Comparison of ENCODE assay signal across 8 cellular contexts in genomic region chr4:99447079-99447478, GRCh38. TPM values are rescaled to one million over a fixed set of nuclear protein-coding genes. Genes with fewer than 3 reads are reported as not detected.
DNase-seq lines count a peak whose midpoint lies in the region; ATAC-seq lines count a peak whose summit lies in the region.

No MANE protein-coding gene starts in this region.

- H3K36me3 Mint-ChIP-seq in activated CD4-positive, alpha-beta memory T cell treated with anti-CD3 and anti-CD28 coated beads for 36 hours = no peaks in the 10 kb centered on the region
- no peaks in the 10 kb centered on the region for H3K36me3 Mint-ChIP-seq in activated CD4-positive, alpha-beta memory T cell treated with anti-CD3 and anti-CD28 coated beads, Interleukin-2, amount 10 ng/mL, durations not matched to agents 7 days and 5 days (ENCODE audit: low read depth)

- DNase-seq in activated CD4-positive, alpha-beta memory T cell treated with anti-CD3 and anti-CD28 coated beads for 36 hours = peak; percentile 12
- DNase-seq in activated CD4-positive, alpha-beta memory T cell treated with anti-CD3 and anti-CD28 coated beads, Interleukin-2, amount 10 ng/mL, durations not matched to agents 7 days and 5 days = no peak
- DNase-seq in RKO (ENCODE audit: low spot score) (peak; percentile 18), iris pigment epithelial cell (ENCODE audit: low read depth) (peak; percentile 72), posterior cingulate gyrus (no peak), NCI-H226 (no peak), DMS 273 (lab: John Stamatoyannopoulos, UW; ENCODE audit: unreplicated experiment) (no peak)

- H3K27me3 Mint-ChIP-seq in activated CD4-positive, alpha-beta memory T cell treated with anti-CD3 and anti-CD28 coated beads for 36 hours = peaks cover 2% of the 10 kb centered on the region
- peaks cover 32% of the 10 kb centered on the region for H3K27me3 Mint-ChIP-seq in activated CD4-positive, alpha-beta memory T cell treated with anti-CD3 and anti-CD28 coated beads, Interleukin-2, amount 10 ng/mL, durations not matched to agents 7 days and 5 days

- no peak overlapping the region for H3K4me3 Mint-ChIP-seq in activated CD4-positive, alpha-beta memory T cell treated with anti-CD3 and anti-CD28 coated beads for 36 hours
- no peak overlapping the region for H3K4me3 Mint-ChIP-seq in activated CD4-positive, alpha-beta memory T cell treated with anti-CD3 and anti-CD28 coated beads, Interleukin-2, amount 10 ng/mL, durations not matched to agents 7 days and 5 days

- H3K27ac Mint-ChIP-seq in activated CD4-positive, alpha-beta memory T cell treated with anti-CD3 and anti-CD28 coated beads for 36 hours = no peak overlapping the region
- H3K27ac Mint-ChIP-seq in activated CD4-positive, alpha-beta memory T cell treated with anti-CD3 and anti-CD28 coated beads, Interleukin-2, amount 10 ng/mL, durations not matched to agents 7 days and 5 days = no peak overlapping the region

- peak; percentile 95 for ATAC-seq in HG02938 (IDR thresholded peaks at IDR 0.05; ENCODE audit: unreplicated experiment)

- intact Hi-C loops in activated CD4-positive, alpha-beta memory T cell treated with anti-CD3 and anti-CD28 coated beads for 36 hours (cut with micrococcal nuclease) = no loop called here
- intact Hi-C loops in posterior cingulate gyrus (cut with DNase I) = no loop called here

- CTCF ChIA-PET in activated CD4-positive, alpha-beta memory T cell treated with anti-CD3 and anti-CD28 coated beads for 36 hours (lab: Charles Lee) = no interaction called here
- CTCF ChIA-PET in activated CD4-positive, alpha-beta memory T cell treated with anti-CD3 and anti-CD28 coated beads, Interleukin-2, amount 10 ng/mL, durations not matched to agents 7 days and 5 days (lab: Charles Lee) = no interaction called here

- H3K4me1 Mint-ChIP-seq in activated CD4-positive, alpha-beta memory T cell treated with anti-CD3 and anti-CD28 coated beads for 36 hours (ENCODE audit: low read depth) = peaks cover 11% of the 10 kb centered on the region
- peaks cover 6% of the 10 kb centered on the region for H3K4me1 Mint-ChIP-seq in activated CD4-positive, alpha-beta memory T cell treated with anti-CD3 and anti-CD28 coated beads, Interleukin-2, amount 10 ng/mL, durations not matched to agents 7 days and 5 days

- POLR2A ChIA-PET in activated CD4-positive, alpha-beta memory T cell treated with anti-CD3 and anti-CD28 coated beads for 36 hours (lab: Charles Lee) = no interaction called here
- POLR2A ChIA-PET in activated CD4-positive, alpha-beta memory T cell treated with anti-CD3 and anti-CD28 coated beads, Interleukin-2, amount 10 ng/mL, durations not matched to agents 7 days and 5 days (lab: Charles Lee) = no interaction called here

- peaks cover 16% of the 10 kb centered on the region for H3K9me3 Mint-ChIP-seq in activated CD4-positive, alpha-beta memory T cell treated with anti-CD3 and anti-CD28 coated beads for 36 hours
- peaks cover 14% of the 10 kb centered on the region for H3K9me3 Mint-ChIP-seq in activated CD4-positive, alpha-beta memory T cell treated with anti-CD3 and anti-CD28 coated beads, Interleukin-2, amount 10 ng/mL, durations not matched to agents 7 days and 5 days

RNA-seq across cellular contexts. Expression of gene ADH7, which starts 11.9 kb away (rescaled TPM):
- total RNA-seq in activated CD4-positive, alpha-beta memory T cell treated with anti-CD3 and anti-CD28 coated beads for 36 hours = not detected
- not detected for total RNA-seq in activated CD4-positive, alpha-beta memory T cell treated with anti-CD3 and anti-CD28 coated beads, Interleukin-2, amount 10 ng/mL, durations not matched to agents 7 days and 5 days

Comparison
In these comparisons a context has a peak if more than half of its experiments do, and no peak if none do; other contexts are left out.
1. DNase-seq: peak in activated CD4-positive, alpha-beta memory T cell treated with anti-CD3 and anti-CD28 coated beads for 36 hours (single experiment), RKO (single experiment) and iris pigment epithelial cell (single experiment); none in activated CD4-positive, alpha-beta memory T cell treated with anti-CD3 and anti-CD28 coated beads, Interleukin-2, amount 10 ng/mL, durations not matched to agents 7 days and 5 days (single experiment), posterior cingulate gyrus (0 of 10), NCI-H226 (single experiment) and DMS 273 (single experiment).